ENCODE assay signal across 24 cellular contexts in the genomic region with DNA sequence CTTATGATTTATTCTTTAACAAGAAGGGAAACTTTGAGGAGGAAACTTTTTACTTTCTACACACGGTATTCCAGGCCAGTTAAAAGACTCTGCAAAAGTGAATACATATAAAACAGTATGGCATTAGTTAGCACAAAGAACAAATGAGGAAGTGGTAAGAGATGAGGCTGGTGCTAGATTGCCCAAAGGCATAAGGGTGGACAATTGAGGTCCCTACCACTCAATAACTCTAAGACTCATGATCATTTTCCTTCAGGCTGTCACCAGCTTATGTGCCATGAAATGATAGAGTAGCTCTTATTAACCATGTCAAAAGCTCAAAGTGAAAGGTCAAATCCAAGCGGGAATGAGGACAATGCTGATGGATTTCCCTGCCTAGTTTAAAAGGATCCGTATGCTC.
"Had no signal": no experiment of that assay in that cellular context is flagged by ENCODE, and none has a peak within 500 bp of the region (broad histone marks: within the 10 kb centered on the region; RNA-seq: fewer than 3 reads in every experiment).

No MANE protein-coding gene starts in this region.

- H3K27me3 ChIP-seq: esophagus muscularis mucosa, gastroesophageal sphincter, left lung, neutrophil, testis, tibial nerve, upper lobe of right lung, vagina had no signal

- H3K36me3 ChIP-seq: esophagus muscularis mucosa, gastroesophageal sphincter, left lung, lower lobe of right lung, neutrophil, tibial nerve, upper lobe of right lung, vagina had no signal

- H3K27me3 Mint-ChIP-seq: dendritic cell treated with granulocyte-macrophage colony-stimulating factor and Interleukin-4, amounts not matched to agents 40 ng/mL and 50 ng/mL, for 4 days; effector memory CD8-positive, alpha-beta T cell; memory B cell; naive B cell; stimulated activated naive B cell treated with anti-CD40 and anti-IgM and Interleukin-4, amounts not matched to agents 10 μg/mL and 1 μg/mL and 100 μg/mL, for 72 hours; stimulated activated naive CD8-positive, alpha-beta T cell treated with anti-CD3 and anti-CD28 coated beads, Interleukin-15, amount 100 ng/mL, for 72 hours had no signal

- H3K36me3 Mint-ChIP-seq: memory B cell; naive B cell; stimulated activated naive B cell treated with anti-CD40 and anti-IgM and Interleukin-4, amounts not matched to agents 10 μg/mL and 1 μg/mL and 100 μg/mL, for 72 hours had no signal

- H3K4me3 ChIP-seq: esophagus muscularis mucosa, gastroesophageal sphincter, left lung, lower lobe of right lung, psoas muscle, testis, tibial nerve, upper lobe of right lung, vagina had no signal

- H3K9me3 ChIP-seq: esophagus muscularis mucosa, gastroesophageal sphincter, left lung, lower lobe of right lung, neutrophil, psoas muscle, testis, tibial nerve, upper lobe of right lung, vagina had no signal

- H3K4me3 Mint-ChIP-seq: dendritic cell treated with granulocyte-macrophage colony-stimulating factor and Interleukin-4, amounts not matched to agents 40 ng/mL and 50 ng/mL, for 4 days; effector memory CD8-positive, alpha-beta T cell; memory B cell; naive B cell; nephron; stimulated activated naive B cell treated with anti-CD40 and anti-IgM and Interleukin-4, amounts not matched to agents 10 μg/mL and 1 μg/mL and 100 μg/mL, for 72 hours; stimulated activated naive CD8-positive, alpha-beta T cell treated with anti-CD3 and anti-CD28 coated beads, Interleukin-15, amount 100 ng/mL, for 72 hours had no signal

- DNase-seq: effector memory CD8-positive, alpha-beta T cell; glutamatergic neuron; left lung; lower lobe of right lung; naive B cell; psoas muscle; retina; stimulated activated CD4-positive, alpha-beta T cell treated with anti-CD3 and anti-CD28 coated beads, Interleukin-2, amount 100 ng/mL, for 24 hours; stimulated activated CD4-positive, alpha-beta T cell treated with anti-CD3 and anti-CD28 coated beads, Interleukin-4, amount 100 ng/mL, for 4 hours; stimulated activated naive B cell treated with anti-CD40 and anti-IgM and Interleukin-4, amounts not matched to agents 10 μg/mL and 1 μg/mL and 100 μg/mL, for 72 hours; stimulated activated naive CD8-positive, alpha-beta T cell treated with anti-CD3 and anti-CD28 coated beads, Interleukin-15, amount 100 ng/mL, for 72 hours; testis; upper lobe of right lung had no signal

- FAIRE-seq: keratinocyte had no signal

- H3K27ac Mint-ChIP-seq: dendritic cell treated with granulocyte-macrophage colony-stimulating factor and Interleukin-4, amounts not matched to agents 40 ng/mL and 50 ng/mL, for 4 days; effector memory CD8-positive, alpha-beta T cell; memory B cell; naive B cell; nephron; stimulated activated naive B cell treated with anti-CD40 and anti-IgM and Interleukin-4, amounts not matched to agents 10 μg/mL and 1 μg/mL and 100 μg/mL, for 72 hours; stimulated activated naive CD8-positive, alpha-beta T cell treated with anti-CD3 and anti-CD28 coated beads, Interleukin-15, amount 100 ng/mL, for 72 hours had no signal

- H3K27ac ChIP-seq: epithelial cell of prostate, esophagus muscularis mucosa, gastroesophageal sphincter, left lung, lower lobe of right lung, neutrophil, psoas muscle, testis, tibial nerve, upper lobe of right lung, vagina had no signal

- H3K4me1 Mint-ChIP-seq: naive B cell; nephron; stimulated activated naive B cell treated with anti-CD40 and anti-IgM and Interleukin-4, amounts not matched to agents 10 μg/mL and 1 μg/mL and 100 μg/mL, for 72 hours; stimulated activated naive CD8-positive, alpha-beta T cell treated with anti-CD3 and anti-CD28 coated beads, Interleukin-15, amount 100 ng/mL, for 72 hours had no signal

- H3K4me1 ChIP-seq: esophagus muscularis mucosa, gastroesophageal sphincter, left lung, lower lobe of right lung, psoas muscle, testis, upper lobe of right lung, vagina had no signal

- ATAC-seq: effector memory CD8-positive, alpha-beta T cell; gastroesophageal sphincter; left lung; lower lobe of right lung; psoas muscle; sciatic nerve; stimulated activated naive B cell treated with anti-CD40 and anti-IgM and Interleukin-4, amounts not matched to agents 10 μg/mL and 1 μg/mL and 100 μg/mL, for 72 hours; stimulated activated naive CD8-positive, alpha-beta T cell treated with anti-CD3 and anti-CD28 coated beads, Interleukin-15, amount 100 ng/mL, for 72 hours; upper lobe of right lung had no signal

- H3K9me3 Mint-ChIP-seq: memory B cell had no signal
